Comparison of ENCODE assay signal across 19 cellular contexts in genomic region chr4:76023381-76023780, GRCh38. TPM values are rescaled to one million over a fixed set of nuclear protein-coding genes. Genes with fewer than 3 reads are reported as not detected.
A peak's percentile ranks its signal among the peaks of the same experiment; 100 is the strongest.
DNase-seq lines count a peak whose midpoint lies in the region; ATAC-seq, FAIRE-seq and TF ChIP-seq lines count a peak whose summit lies in the region.
"Had no signal": no experiment of that assay in that cellular context is flagged by ENCODE, and none has a peak within 500 bp of the region (broad histone marks: within the 10 kb centered on the region; RNA-seq: fewer than 3 reads in every experiment).

Gene CXCL10, minus strand, starts transcription at chr4:76023497. Its CDS starts 66 bp downstream, at chr4:76023431.

- H3K27ac ChIP-seq in thyroid gland: no peak within 1 kb of the TSS
- H3K27ac ChIP-seq: psoas muscle, SJSA1, stomach had no signal

- H3K4me1 ChIP-seq in thyroid gland: no peaks in the 10 kb centered on the region
- H3K4me1 ChIP-seq: psoas muscle had no signal

- 17 to 33% methylated on average over 3 of the region's 3 CpGs for WGBS in thyroid gland, 2 donors

- H3K36me3 Mint-ChIP-seq in activated naive CD8-positive, alpha-beta T cell treated with anti-CD3 and anti-CD28 coated beads, Interleukin-2, amount 50 U/mL, for 24 hours (ENCODE audit: low read depth): no peaks in the 10 kb centered on the region
- H3K36me3 Mint-ChIP-seq: activated naive CD4-positive, alpha-beta T cell treated with anti-CD3 and anti-CD28 coated beads, Interleukin-2, amount 10 ng/mL, durations not matched to agents 7 days and 5 days had no signal

- no peaks in the 10 kb centered on the region for H3K27me3 ChIP-seq in thyroid gland
- H3K27me3 ChIP-seq: SJSA1, stomach had no signal

- H3K9me3 Mint-ChIP-seq in activated naive CD8-positive, alpha-beta T cell treated with anti-CD3 and anti-CD28 coated beads, Interleukin-2, amount 50 U/mL, for 24 hours: no peaks in the 10 kb centered on the region
- H3K9me3 Mint-ChIP-seq: activated CD4-positive, alpha-beta T cell treated with anti-CD3 and anti-CD28 coated beads, Interleukin-2, amount 10 ng/mL, durations not matched to agents 7 days and 5 days; activated naive CD4-positive, alpha-beta T cell treated with anti-CD3 and anti-CD28 coated beads, Interleukin-2, amount 10 ng/mL, durations not matched to agents 7 days and 5 days; dendritic cell treated with granulocyte-macrophage colony-stimulating factor and Interleukin-4, amounts not matched to agents 40 ng/mL and 50 ng/mL, for 4 days had no signal

- H3K4me1 Mint-ChIP-seq in activated naive CD8-positive, alpha-beta T cell treated with anti-CD3 and anti-CD28 coated beads, Interleukin-2, amount 50 U/mL, for 24 hours: peaks cover 31% of the 10 kb centered on the region

- TF ChIP-seq POLR2A in GM12892 (IDR thresholded peaks at IDR 0.05; ENCODE audit: low read depth, low read length) (no peak), thyroid gland (IDR thresholded peaks at IDR 0.05) (no peak)

- H3K36me3 ChIP-seq in thyroid gland: no peaks in the 10 kb centered on the region
- H3K36me3 ChIP-seq: SJSA1, stomach had no signal

- peak within 1 kb of the TSS; percentile 67 for H3K27ac Mint-ChIP-seq in activated naive CD8-positive, alpha-beta T cell treated with anti-CD3 and anti-CD28 coated beads, Interleukin-2, amount 50 U/mL, for 24 hours
- H3K27ac Mint-ChIP-seq: activated CD4-positive, alpha-beta T cell treated with anti-CD3 and anti-CD28 coated beads, Interleukin-2, amount 10 ng/mL, durations not matched to agents 7 days and 5 days; activated naive CD4-positive, alpha-beta T cell treated with anti-CD3 and anti-CD28 coated beads, Interleukin-2, amount 10 ng/mL, durations not matched to agents 7 days and 5 days; dendritic cell treated with granulocyte-macrophage colony-stimulating factor and Interleukin-4, amounts not matched to agents 40 ng/mL and 50 ng/mL, for 4 days had no signal

- intact Hi-C loops in thyroid gland (cut with DNase I): no loop called here

- peak; percentile 35 for ATAC-seq in activated naive CD8-positive, alpha-beta T cell treated with anti-CD3 and anti-CD28 coated beads, Interleukin-2, amount 50 U/mL, for 24 hours
- ATAC-seq: psoas muscle had no signal

- no peak within 1 kb of the TSS for H3K4me3 ChIP-seq in thyroid gland (replicated peaks in 1 of 3)
- H3K4me3 ChIP-seq: psoas muscle, SJSA1, stomach had no signal

- no peaks in the 10 kb centered on the region for H3K9me3 ChIP-seq in thyroid gland
- H3K9me3 ChIP-seq: psoas muscle, SJSA1, stomach had no signal

- DNase-seq in AG08396 (ENCODE audit: low spot score) (peak; percentile 12), GM12892 (ENCODE audit: insufficient read length) (no peak), kidney tubule cell (ENCODE audit: low spot score) (peak; percentile 72), thyroid gland (no peak), NCI-H345 (lab: John Stamatoyannopoulos, UW) (no peak), RKO (ENCODE audit: low spot score) (no peak), urothelium cell line (ENCODE audit: low spot score) (no peak)
- no peak for DNase-seq in activated naive CD8-positive, alpha-beta T cell treated with anti-CD3 and anti-CD28 coated beads, Interleukin-2, amount 50 U/mL, for 24 hours
- DNase-seq: activated CD4-positive, alpha-beta T cell treated with anti-CD3 and anti-CD28 coated beads, Interleukin-2, amount 10 ng/mL, durations not matched to agents 7 days and 5 days; activated naive CD4-positive, alpha-beta T cell treated with anti-CD3 and anti-CD28 coated beads, Interleukin-2, amount 10 ng/mL, durations not matched to agents 7 days and 5 days; head of caudate nucleus; mesendoderm; NCI-H1105; NCI-H69; psoas muscle; stomach had no signal

- peak; percentile 61 for FAIRE-seq in GM12892 (lab: Jason Lieb, UNC)
- no peak for FAIRE-seq in urothelium cell line (lab: Jason Lieb, UNC)

- H3K27me3 Mint-ChIP-seq in activated naive CD8-positive, alpha-beta T cell treated with anti-CD3 and anti-CD28 coated beads, Interleukin-2, amount 50 U/mL, for 24 hours: peaks cover 5% of the 10 kb centered on the region
- H3K27me3 Mint-ChIP-seq: activated CD4-positive, alpha-beta T cell treated with anti-CD3 and anti-CD28 coated beads, Interleukin-2, amount 10 ng/mL, durations not matched to agents 7 days and 5 days; activated naive CD4-positive, alpha-beta T cell treated with anti-CD3 and anti-CD28 coated beads, Interleukin-2, amount 10 ng/mL, durations not matched to agents 7 days and 5 days; dendritic cell treated with granulocyte-macrophage colony-stimulating factor and Interleukin-4, amounts not matched to agents 40 ng/mL and 50 ng/mL, for 4 days had no signal

- TF ChIP-seq CTCF in thyroid gland (IDR thresholded peaks at IDR 0.05): no peak

- peak within 1 kb of the TSS; percentile 39 for H3K4me3 Mint-ChIP-seq in activated naive CD8-positive, alpha-beta T cell treated with anti-CD3 and anti-CD28 coated beads, Interleukin-2, amount 50 U/mL, for 24 hours
- H3K4me3 Mint-ChIP-seq: activated CD4-positive, alpha-beta T cell treated with anti-CD3 and anti-CD28 coated beads, Interleukin-2, amount 10 ng/mL, durations not matched to agents 7 days and 5 days; activated naive CD4-positive, alpha-beta T cell treated with anti-CD3 and anti-CD28 coated beads, Interleukin-2, amount 10 ng/mL, durations not matched to agents 7 days and 5 days; dendritic cell treated with granulocyte-macrophage colony-stimulating factor and Interleukin-4, amounts not matched to agents 40 ng/mL and 50 ng/mL, for 4 days had no signal

RNA-seq across cellular contexts. Expression of gene CXCL10, which starts in this region (rescaled TPM):
- polyA plus RNA-seq in GM12892 (2012; ENCODE audit: missing spikeins): 30.0 TPM
- total RNA-seq in thyroid gland: 1 to 10 TPM in 1 of 4 donors, not detected in 3; 2.7 TPM
- polyA plus RNA-seq: BJ had no signal

Comparison
In these comparisons a context has a peak if more than half of its experiments do, and no peak if none do; other contexts are left out.
1. DNase-seq: peak in AG08396 (single experiment) and kidney tubule cell (single experiment); none in GM12892 (single experiment), activated naive CD8-positive, alpha-beta T cell treated with anti-CD3 and anti-CD28 coated beads, Interleukin-2, amount 50 U/mL, for 24 hours (single experiment), thyroid gland (0 of 2), NCI-H345 (single experiment), RKO (single experiment) and urothelium cell line (single experiment).